In genomic region chr15:75785771-75786563, GRCh38 we compare ENCODE assay signal across 13 cellular contexts. TPM values are rescaled to one million over a fixed set of nuclear protein-coding genes. Genes with fewer than 3 reads are reported as not detected.
DNase-seq lines count a peak whose midpoint lies in the region; TF ChIP-seq lines count a peak whose summit lies in the region.
"Had no signal": no experiment of that assay in that cellular context is flagged by ENCODE, and none has a peak within 500 bp of the region (broad histone marks: within the 10 kb centered on the region; RNA-seq: fewer than 3 reads in every experiment).

No MANE protein-coding gene starts in this region.

- H3K4me2 ChIP-seq in PC-9: no peak overlapping the region

- H2AFZ ChIP-seq in PC-9: no peak overlapping the region

- DNase-seq in COR-L47 (lab: John Stamatoyannopoulos, UW) (peak; percentile 50), KBM-7 (peak; percentile 26), WERI-Rb-1 (peak; percentile 87), iPS-NIHi7 (ENCODE audit: extremely low spot score) (peak; percentile 62), NCI-H1048 (lab: John Stamatoyannopoulos, UW) (no peak), PC-9 (no peak), UCSD-AML1 (lab: John Stamatoyannopoulos, UW; ENCODE audit: unreplicated experiment) (no peak), HEK293T (ENCODE audit: extremely low spot score) (no peak)
- DNase-seq: activated CD4-positive, alpha-beta T cell treated with anti-CD3 and anti-CD28 coated beads for 48 hours; amygdala; lower lobe of right lung had no signal

- H3K79me2 ChIP-seq in PC-9 (ENCODE audit: low read depth): no peaks in the 10 kb centered on the region

- no peak overlapping the region for H3K27ac ChIP-seq in WERI-Rb-1
- no peak overlapping the region for H3K27ac ChIP-seq in PC-9
- H3K27ac ChIP-seq: lower lobe of right lung, right atrium auricular region, RWPE1 had no signal

- no peaks in the 10 kb centered on the region for H3K9me3 ChIP-seq in WERI-Rb-1 (ENCODE audit: severe bottlenecking)
- H3K9me3 ChIP-seq in PC-9 (ENCODE audit: insufficient read depth, low read depth): no peaks in the 10 kb centered on the region
- H3K9me3 ChIP-seq: lower lobe of right lung, right atrium auricular region had no signal

- BruUV-seq in PC-9 (replicated peaks; lab: Mats Ljungman, UMichigan): no TSS peak

- CTCF ChIA-PET in PC-9 (lab: Charles Lee): interaction anchor here (0.6 kb wide), 1 partner anchor 14 kb away, joined by 3 read pairs; no protein-coding TSS in a partner anchor
- CTCF ChIA-PET in HEK293T (lab: Yijun Ruan, JAX): interaction anchor here (1.0 kb wide), 1 partner anchor 18 kb away, joined by 6 read pairs; no protein-coding TSS in a partner anchor

- H3K27me3 ChIP-seq in WERI-Rb-1 (ENCODE audit: insufficient read depth, low read depth, severe bottlenecking) (no peaks in the 10 kb centered on the region), PC-9 (ENCODE audit: insufficient read depth, low read depth) (peaks cover 16% of the 10 kb centered on the region)
- H3K27me3 ChIP-seq: right atrium auricular region had no signal

- H4K20me1 ChIP-seq in PC-9 (ENCODE audit: insufficient read depth): no peaks in the 10 kb centered on the region

- H3K4me3 ChIP-seq in WERI-Rb-1 (ENCODE audit: low read depth, low read length) (peak overlapping the region; percentile 53), PC-9 (no peak overlapping the region)
- H3K4me3 ChIP-seq: lower lobe of right lung, right atrium auricular region had no signal

- H3K9me2 ChIP-seq in PC-9 (ENCODE audit: insufficient read depth): no peaks in the 10 kb centered on the region

- H3F3A ChIP-seq in PC-9 (ENCODE audit: insufficient read depth, low read depth): no peaks in the 10 kb centered on the region

- TF ChIP-seq CTCF in WERI-Rb-1 (IDR thresholded peaks at IDR 0.05; ENCODE audit: low read depth, low read length): peak; percentile 81
- TF ChIP-seq CTCF in PC-9 (conservative IDR thresholded peaks at IDR 0.05): no peak

- intact Hi-C loops in PC-9 (cut with micrococcal nuclease; ENCODE audit: unreplicated experiment): no loop called here

- POLR2A ChIA-PET in PC-9 (lab: Charles Lee; ENCODE audit: unreplicated experiment): no interaction called here
- POLR2A ChIA-PET in HEK293T (lab: Yijun Ruan, JAX): no interaction called here

- in situ Hi-C loops in KBM-7 (cut with MboI; ENCODE audit: low pct_unique_long_range_greater_than_20kb, low sequenced_read_pairs): no loop called here

- H3K36me3 ChIP-seq in WERI-Rb-1 (no peaks in the 10 kb centered on the region), PC-9 (ENCODE audit: low read depth) (no peaks in the 10 kb centered on the region)
- H3K36me3 ChIP-seq: lower lobe of right lung, right atrium auricular region had no signal

- no peaks in the 10 kb centered on the region for H3K4me1 ChIP-seq in PC-9 (replicated peaks; ENCODE audit: insufficient read depth)
- H3K4me1 ChIP-seq: lower lobe of right lung, right atrium auricular region had no signal

TF ChIP-seq in HEK293T, 16 proteins besides CTCF, POLR2A, EP300 and RAD21:
- TF ChIP-seq TARDBP (IDR thresholded peaks at IDR 0.05): no peak
- no peak for TF ChIP-seq ELF4 (IDR thresholded peaks at IDR 0.05)
- TF ChIP-seq NFRKB (IDR thresholded peaks at IDR 0.05): no peak
- TF ChIP-seq HDGF (IDR thresholded peaks at IDR 0.05; ENCODE audit: borderline replicate concordance): no peak
- TF ChIP-seq ZNF384 (IDR thresholded peaks at IDR 0.05): no peak

RNA-seq across cellular contexts. Expression of gene UBE2Q2, which starts 57.3 kb away (rescaled TPM):
- 15.6 and 20.0 TPM in 2 replicates for total RNA-seq in PC-9 (2021)

Comparison
In these comparisons a context has a peak if more than half of its experiments do, and no peak if none do; other contexts are left out.
1. DNase-seq: peak in COR-L47 (single experiment), KBM-7 (single experiment), WERI-Rb-1 (single experiment) and iPS-NIHi7 (single experiment); none in NCI-H1048 (single experiment), PC-9 (0 of 2), UCSD-AML1 (single experiment) and HEK293T (single experiment).